ENCODE assay signal across 1 cellular context in the genomic region with DNA sequence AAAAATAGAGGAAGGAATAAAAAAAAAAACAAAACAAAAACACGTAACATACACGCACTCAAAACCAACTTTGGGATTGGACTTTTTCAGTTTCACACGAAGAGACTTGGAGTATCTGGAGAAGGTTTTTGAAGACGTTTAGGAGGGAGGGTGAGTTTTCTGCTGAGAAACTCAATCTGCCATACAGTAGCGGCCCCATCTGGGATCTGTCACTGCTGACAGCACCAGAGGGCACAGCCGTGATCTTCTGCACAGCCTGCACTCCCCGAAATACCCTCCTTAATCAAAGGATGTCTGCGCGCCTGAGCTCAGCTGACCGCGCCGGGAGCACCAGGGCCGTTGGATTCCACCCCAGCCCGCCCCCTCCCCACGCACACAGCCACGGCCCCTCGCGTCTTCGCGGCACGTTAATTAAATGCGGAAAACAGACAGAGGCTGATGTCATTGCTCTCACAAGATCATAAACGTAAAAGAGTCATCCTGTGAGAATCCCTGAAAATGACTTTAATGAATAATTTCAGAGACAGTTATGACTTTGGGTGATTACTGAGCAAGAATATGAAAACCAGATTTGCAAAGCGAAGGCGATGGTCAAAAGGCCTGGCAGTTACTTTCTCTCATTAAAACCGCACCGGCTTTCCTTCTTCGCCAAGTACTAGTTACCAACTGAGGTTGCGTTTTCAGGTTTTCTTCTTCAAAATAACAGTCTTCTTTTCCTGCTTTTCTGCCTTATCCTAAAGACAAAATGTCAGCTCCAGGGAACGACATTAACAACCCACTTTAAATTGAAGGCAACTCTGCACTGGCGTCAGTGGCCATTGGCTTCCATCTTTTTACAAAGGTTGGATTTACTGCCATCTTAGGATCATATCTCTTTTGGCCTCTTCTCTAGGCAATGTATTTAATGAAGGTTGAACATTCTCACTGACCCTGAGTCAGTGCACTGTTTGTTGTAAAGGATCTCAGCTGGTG.
A peak's percentile ranks its signal among the peaks of the same experiment; 100 is the strongest.
TF ChIP-seq lines count a peak whose summit lies in the region.

No MANE protein-coding gene starts in this region.

TF ChIP-seq in SK-N-SH treated with all-trans-retinoic acid at 6 μM for 48 hours, 23 proteins besides CTCF, POLR2A, EP300 and RAD21 (continued from another document):
- no peak; the same call in 1 of the 2 replicates for TF ChIP-seq TOX (CRISPR knock-in tag; IDR thresholded peaks at IDR 0.05; ENCODE audit: borderline replicate concordance)
- TF ChIP-seq, protein P1, sequence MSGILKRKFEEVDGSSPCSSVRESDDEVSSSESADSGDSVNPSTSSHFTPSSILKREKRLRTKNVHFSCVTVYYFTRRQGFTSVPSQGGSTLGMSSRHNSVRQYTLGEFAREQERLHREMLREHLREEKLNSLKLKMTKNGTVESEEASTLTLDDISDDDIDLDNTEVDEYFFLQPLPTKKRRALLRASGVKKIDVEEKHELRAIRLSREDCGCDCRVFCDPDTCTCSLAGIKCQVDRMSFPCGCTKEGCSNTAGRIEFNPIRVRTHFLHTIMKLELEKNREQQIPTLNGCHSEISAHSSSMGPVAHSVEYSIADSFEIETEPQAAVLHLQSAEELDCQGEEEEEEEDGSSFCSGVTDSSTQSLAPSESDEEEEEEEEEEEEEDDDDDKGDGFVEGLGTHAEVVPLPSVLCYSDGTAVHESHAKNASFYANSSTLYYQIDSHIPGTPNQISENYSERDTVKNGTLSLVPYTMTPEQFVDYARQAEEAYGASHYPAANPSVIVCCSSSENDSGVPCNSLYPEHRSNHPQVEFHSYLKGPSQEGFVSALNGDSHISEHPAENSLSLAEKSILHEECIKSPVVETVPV (CRISPR knock-in tag; IDR thresholded peaks at IDR 0.05): peak; percentile 74
- TF ChIP-seq, protein P2, sequence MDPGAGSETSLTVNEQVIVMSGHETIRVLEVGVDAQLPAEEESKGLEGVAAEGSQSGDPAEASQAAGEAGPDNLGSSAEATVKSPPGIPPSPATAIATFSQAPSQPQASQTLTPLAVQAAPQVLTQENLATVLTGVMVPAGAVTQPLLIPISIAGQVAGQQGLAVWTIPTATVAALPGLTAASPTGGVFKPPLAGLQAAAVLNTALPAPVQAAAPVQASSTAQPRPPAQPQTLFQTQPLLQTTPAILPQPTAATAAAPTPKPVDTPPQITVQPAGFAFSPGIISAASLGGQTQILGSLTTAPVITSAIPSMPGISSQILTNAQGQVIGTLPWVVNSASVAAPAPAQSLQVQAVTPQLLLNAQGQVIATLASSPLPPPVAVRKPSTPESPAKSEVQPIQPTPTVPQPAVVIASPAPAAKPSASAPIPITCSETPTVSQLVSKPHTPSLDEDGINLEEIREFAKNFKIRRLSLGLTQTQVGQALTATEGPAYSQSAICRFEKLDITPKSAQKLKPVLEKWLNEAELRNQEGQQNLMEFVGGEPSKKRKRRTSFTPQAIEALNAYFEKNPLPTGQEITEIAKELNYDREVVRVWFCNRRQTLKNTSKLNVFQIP (CRISPR knock-in tag; IDR thresholded peaks at IDR 0.05; ENCODE audit: borderline replicate concordance, low read depth): peak; percentile 69; the same call in 1 of the 2 replicates
- TF ChIP-seq, protein P3, sequence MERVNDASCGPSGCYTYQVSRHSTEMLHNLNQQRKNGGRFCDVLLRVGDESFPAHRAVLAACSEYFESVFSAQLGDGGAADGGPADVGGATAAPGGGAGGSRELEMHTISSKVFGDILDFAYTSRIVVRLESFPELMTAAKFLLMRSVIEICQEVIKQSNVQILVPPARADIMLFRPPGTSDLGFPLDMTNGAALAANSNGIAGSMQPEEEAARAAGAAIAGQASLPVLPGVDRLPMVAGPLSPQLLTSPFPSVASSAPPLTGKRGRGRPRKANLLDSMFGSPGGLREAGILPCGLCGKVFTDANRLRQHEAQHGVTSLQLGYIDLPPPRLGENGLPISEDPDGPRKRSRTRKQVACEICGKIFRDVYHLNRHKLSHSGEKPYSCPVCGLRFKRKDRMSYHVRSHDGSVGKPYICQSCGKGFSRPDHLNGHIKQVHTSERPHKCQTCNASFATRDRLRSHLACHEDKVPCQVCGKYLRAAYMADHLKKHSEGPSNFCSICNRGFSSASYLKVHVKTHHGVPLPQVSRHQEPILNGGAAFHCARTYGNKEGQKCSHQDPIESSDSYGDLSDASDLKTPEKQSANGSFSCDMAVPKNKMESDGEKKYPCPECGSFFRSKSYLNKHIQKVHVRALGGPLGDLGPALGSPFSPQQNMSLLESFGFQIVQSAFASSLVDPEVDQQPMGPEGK (CRISPR knock-in tag; IDR thresholded peaks at IDR 0.05; ENCODE audit: borderline replicate concordance): no peak
- TF ChIP-seq TCF4 (CRISPR knock-in tag; IDR thresholded peaks at IDR 0.05; ENCODE audit: borderline replicate concordance): peak; percentile 81
- no peak for TF ChIP-seq ZNF565 (CRISPR knock-in tag; conservative IDR thresholded peaks at IDR 0.05; ENCODE audit: low read depth)
